Comparison of ENCODE assay signal across 8 cellular contexts in the genomic region with DNA sequence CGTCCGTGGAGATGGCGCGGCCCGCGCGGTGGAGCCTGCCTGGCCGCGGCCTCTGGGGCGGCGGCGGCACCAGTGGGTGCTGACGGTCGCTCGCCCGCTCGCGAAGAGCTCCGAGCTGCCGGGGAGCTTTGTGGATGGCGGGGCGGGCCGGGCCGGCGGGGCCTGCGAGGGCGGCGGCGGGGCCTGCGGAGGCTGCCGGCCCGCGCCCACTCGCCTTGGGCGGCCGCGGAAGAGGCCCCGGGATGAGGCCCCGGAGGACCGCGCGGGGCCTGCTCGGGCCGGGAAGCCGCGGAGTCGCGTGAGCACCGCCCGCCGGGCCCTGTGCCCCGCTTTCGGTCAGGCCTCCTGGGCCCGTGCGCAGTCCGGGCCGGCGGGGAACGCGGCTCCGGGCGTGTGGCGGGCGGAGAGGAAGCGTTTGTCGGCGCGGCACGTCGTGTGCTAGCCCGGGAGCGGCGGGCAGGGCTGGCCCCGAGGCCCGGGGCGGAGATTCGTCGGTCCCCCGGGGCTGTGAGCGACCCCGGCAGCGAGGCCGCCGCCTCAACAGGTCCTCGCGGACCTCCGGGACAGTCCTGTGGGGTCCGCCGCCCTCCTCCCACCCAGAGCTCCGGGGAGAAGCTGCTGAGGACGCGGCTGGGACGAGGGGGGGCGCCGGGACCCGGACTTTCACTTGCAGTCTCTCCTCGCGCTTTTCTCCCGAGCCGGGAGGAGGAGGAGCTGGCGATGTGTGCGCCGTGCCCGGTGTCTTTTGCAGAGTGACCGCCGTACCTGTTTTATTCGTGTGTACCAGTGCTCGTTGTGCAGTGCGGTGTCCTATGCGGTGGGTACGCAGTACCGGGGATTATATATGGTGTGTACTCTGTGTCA. TPM values are rescaled to one million over a fixed set of nuclear protein-coding genes. Genes with fewer than 3 reads are reported as not detected.
DNase-seq lines count a peak whose midpoint lies in the region; ATAC-seq, FAIRE-seq and TF ChIP-seq lines count a peak whose summit lies in the region.

No MANE protein-coding gene starts in this region.

- H3K9me3 Mint-ChIP-seq in activated CD8-positive, alpha-beta memory T cell treated with anti-CD3 and anti-CD28 coated beads, Interleukin-2, amount 10 ng/mL, durations not matched to agents 7 days and 5 days (ENCODE audit: low read depth): no peaks in the 10 kb centered on the region

- peaks cover 8 to 46% of the 10 kb centered on the region in 2 experiments for H3K79me2 ChIP-seq in H1 (ENCODE audit: control insufficient read depth in 1 of 2, insufficient read depth in 2 of 2, low read length in 2 of 2)

- peaks cover 31% of the 10 kb centered on the region for H3K4me1 Mint-ChIP-seq in activated CD8-positive, alpha-beta memory T cell treated with anti-CD3 and anti-CD28 coated beads, Interleukin-2, amount 10 ng/mL, durations not matched to agents 7 days and 5 days

- H3K4ac ChIP-seq in H1 (replicated peaks; ENCODE audit: insufficient read length, low read depth, low read length): no peak overlapping the region

- H2BK120ac ChIP-seq in H1 (replicated peaks; ENCODE audit: low read depth, low read length): no peak overlapping the region

- peak; percentile 16 for DNase-seq in NCI-H2107 (lab: John Stamatoyannopoulos, UW)
- DNase-seq in NCI-H2107 treated with DMSO at 0.1 percent for 48 hours (lab: John Stamatoyannopoulos, UW; ENCODE audit: unreplicated experiment): no peak
- peak; percentile 30 for DNase-seq in NCI-H510A treated with DMSO at 0.1 percent for 48 hours (lab: John Stamatoyannopoulos, UW)
- peak; percentile 75 for DNase-seq in activated CD8-positive, alpha-beta memory T cell treated with anti-CD3 and anti-CD28 coated beads, Interleukin-2, amount 10 ng/mL, durations not matched to agents 7 days and 5 days
- peak in 1 of 2 experiments; percentile 73 for DNase-seq in H1 (ENCODE audit: low read depth in 1 of 2, low spot score in 2 of 2)
- peak; percentile 91 for DNase-seq in mesenteric fat pad (ENCODE audit: low spot score)
- DNase-seq in stimulated activated CD8-positive, alpha-beta memory T cell treated with anti-CD3 and anti-CD28 coated beads, Interleukin-15, amount 100 ng/mL, for 48 hours (ENCODE audit: low read depth in 2 of 2): peak; percentile 38 to 49

- H2AFZ ChIP-seq in H1 (ENCODE audit: low read length): no peak overlapping the region

- H2BK15ac ChIP-seq in H1 (ENCODE audit: low read length): 0 out of 2 replicates have a peak overlapping the region, but pooled peaks have one; percentile 47

- H3K56ac ChIP-seq in H1 (replicated peaks; ENCODE audit: insufficient read length, low read depth, low read length): no peak overlapping the region

- H3K27ac Mint-ChIP-seq in activated CD8-positive, alpha-beta memory T cell treated with anti-CD3 and anti-CD28 coated beads, Interleukin-2, amount 10 ng/mL, durations not matched to agents 7 days and 5 days: peak overlapping the region; percentile 86

- no peaks in the 10 kb centered on the region for H3K79me1 ChIP-seq in H1 (ENCODE audit: low read depth, low read length)

- 0 out of 2 replicates have a peak overlapping the region, but pooled peaks have one; percentile 12 for H3K18ac ChIP-seq in H1 (ENCODE audit: extremely low read depth, low read length)

- H3K4me3 ChIP-seq in H1 (ENCODE audit: extremely low read depth in 1 of 4, insufficient read depth in 2 of 4, low read depth in 3 of 4, low read length in 4 of 4): peak overlapping the region; percentile 53 to 72 (median 69)

- WGBS in H1 (ENCODE audit: extremely low coverage in 1 of 2, insufficient coverage in 1 of 2, insufficient read length in 1 of 2, insufficient replicate concordance in 2 of 2, low coverage in 1 of 2, low lambda C conversion rate in 2 of 2, missing lambda C conversion rate in 1 of 2), 2 experiments: 3% methylated on average over 43 of the region's 112 CpGs; no CpG with 5 or more reads in 1 of the 2 experiments

- H3K36me3 ChIP-seq in H1 (ENCODE audit: control insufficient read depth in 2 of 4, insufficient read depth in 4 of 4, low read length in 3 of 4): no peaks in the 10 kb centered on the region

- H4K91ac ChIP-seq in H1 (replicated peaks; ENCODE audit: insufficient read length, low read length): no peak overlapping the region

- H3K4me3 Mint-ChIP-seq in activated CD8-positive, alpha-beta memory T cell treated with anti-CD3 and anti-CD28 coated beads, Interleukin-2, amount 10 ng/mL, durations not matched to agents 7 days and 5 days: peak overlapping the region; percentile 90

- peak; percentile 35 for ATAC-seq in HG02840 (IDR thresholded peaks at IDR 0.05; ENCODE audit: low FRiP score, unreplicated experiment)
- peak; percentile 54 for ATAC-seq in activated CD8-positive, alpha-beta memory T cell treated with anti-CD3 and anti-CD28 coated beads, Interleukin-2, amount 10 ng/mL, durations not matched to agents 7 days and 5 days

- no peak overlapping the region for H3K14ac ChIP-seq in H1 (ENCODE audit: insufficient read length)

- no peak overlapping the region for H2AK5ac ChIP-seq in H1 (ENCODE audit: low read depth, low read length)

- no peak for FAIRE-seq in H1 (lab: Jason Lieb, UNC)

- peaks cover 12% of the 10 kb centered on the region for H3K23me2 ChIP-seq in H1 (ENCODE audit: low read depth, low read length)

- peak overlapping the region; percentile 21; the same call in 1 of the 2 replicates for H2BK12ac ChIP-seq in H1 (ENCODE audit: low read depth, low read length)

- no peaks in the 10 kb centered on the region for H3K36me3 Mint-ChIP-seq in activated CD8-positive, alpha-beta memory T cell treated with anti-CD3 and anti-CD28 coated beads, Interleukin-2, amount 10 ng/mL, durations not matched to agents 7 days and 5 days

- H4K5ac ChIP-seq in H1 (ENCODE audit: insufficient read length, low read depth, low read length): no peak overlapping the region

- no peak overlapping the region for H3K23ac ChIP-seq in H1 (ENCODE audit: insufficient read length)

- peak overlapping the region; percentile 84 to 85 for H3K4me2 ChIP-seq in H1 (ENCODE audit: insufficient read depth in 1 of 2, low read depth in 2 of 2, low read length in 2 of 2)

- H3K27me3 ChIP-seq in H1 (replicated peaks in 1 of 4; ENCODE audit: control insufficient read depth in 3 of 4, extremely low read depth in 1 of 4, insufficient read depth in 3 of 4, low read length in 3 of 4): peaks cover 0 to 15% (median 7%) of the 10 kb centered on the region in 4 experiments; a peak in 5 of 7 replicates

- H2BK5ac ChIP-seq in H1 (ENCODE audit: low read depth, low read length): no peak overlapping the region

- peaks cover 0 to 4% (median 3%) of the 10 kb centered on the region in 4 experiments; a peak in 4 of 7 replicates for H3K4me1 ChIP-seq in H1 (replicated peaks in 1 of 4; ENCODE audit: control insufficient read depth in 3 of 4, insufficient read depth in 4 of 4, low read length in 3 of 4)

- peak overlapping the region; percentile 40 to 95 (median 78) for H3K9ac ChIP-seq in H1 (replicated peaks in 1 of 4; ENCODE audit: extremely low read depth in 1 of 4, low read depth in 3 of 4, low read length in 3 of 4)

- POLR2A ChIA-PET in H1 (lab: Charles Lee; ENCODE audit: partially characterized antibody): interaction anchor here (0.6 to 1.8 kb wide), 10 partner anchors 9 to 286 kb away, joined by 3 to 6 read pairs (median 4); no protein-coding TSS in a partner anchor

- H4K8ac ChIP-seq in H1 (ENCODE audit: extremely low read depth, insufficient read depth, low read length): peak overlapping the region; percentile 95

- H3K27me3 Mint-ChIP-seq in activated CD8-positive, alpha-beta memory T cell treated with anti-CD3 and anti-CD28 coated beads, Interleukin-2, amount 10 ng/mL, durations not matched to agents 7 days and 5 days: no peaks in the 10 kb centered on the region

- no peak overlapping the region for H2BK20ac ChIP-seq in H1 (ENCODE audit: low read length)

- peak overlapping the region; percentile 35; the same call in 1 of the 2 replicates for H3K27ac ChIP-seq in H1 (ENCODE audit: low read depth, low read length)

- H3K9me3 ChIP-seq in H1 (ENCODE audit: insufficient read depth in 2 of 2, low read depth in 1 of 2, low read length in 1 of 2): no peaks in the 10 kb centered on the region

- peaks cover 9 to 13% of the 10 kb centered on the region in 2 experiments for H4K20me1 ChIP-seq in H1 (replicated peaks in 1 of 2; ENCODE audit: control insufficient read depth in 1 of 2, insufficient read depth in 2 of 2, low read length in 2 of 2)

- TF ChIP-seq EP300 in H1 (IDR thresholded peaks at IDR 0.05; ENCODE audit: borderline replicate concordance in 1 of 2, low read depth in 2 of 2, low read length in 2 of 2): no peak

- no peak for TF ChIP-seq CTCF in H1 (IDR thresholded peaks at IDR 0.05; ENCODE audit: control extremely low read depth in 1 of 3, insufficient read depth in 1 of 3, low read depth in 1 of 3, low read length in 3 of 3)

- TF ChIP-seq POLR2A in H1 (IDR thresholded peaks at IDR 0.05; ENCODE audit: control extremely low read depth in 1 of 2, low read depth in 2 of 2, low read length in 2 of 2): peak; percentile 33 to 51; a peak in 2 of 3 replicates

- no peak for TF ChIP-seq RAD21 in H1 (IDR thresholded peaks at IDR 0.05 in 1 of 2, conservative IDR thresholded peaks at IDR 0.05 in 1 of 2; ENCODE audit: low read depth in 2 of 2, low read length in 2 of 2)

- CTCF ChIA-PET in activated CD8-positive, alpha-beta memory T cell treated with anti-CD3 and anti-CD28 coated beads, Interleukin-2, amount 10 ng/mL, durations not matched to agents 7 days and 5 days (lab: Charles Lee): interaction anchor here (0.6 to 0.8 kb wide), 2 partner anchors 62 to 352 kb away, joined by 3 to 4 read pairs; no protein-coding TSS in a partner anchor
- CTCF ChIA-PET in H1 (lab: Charles Lee; ENCODE audit: partially characterized antibody): interaction anchor here (1.0 to 2.2 kb wide), 3 partner anchors 25 to 44 kb away, joined by 3 to 11 read pairs (median 4); no protein-coding TSS in a partner anchor

TF ChIP-seq in H1, 55 proteins besides CTCF, POLR2A, EP300 and RAD21 (continues in another document):
- TF ChIP-seq KDM4A (IDR thresholded peaks at IDR 0.05; ENCODE audit: low read depth, low read length, severe bottlenecking): peak; percentile 60
- peak; percentile 79 for TF ChIP-seq PHF8 (conservative IDR thresholded peaks at IDR 0.05; ENCODE audit: low read depth, low read length)
- TF ChIP-seq CHD1 (IDR thresholded peaks at IDR 0.05; ENCODE audit: low read depth, low read length): peak; percentile 74; the same call in 1 of the 2 replicates

RNA-seq across cellular contexts. Expression of a gene that starts 0.6 kb away (rescaled TPM):
- 10 to 100 TPM; 31.8 to 37.6 TPM for total RNA-seq in activated CD8-positive, alpha-beta memory T cell treated with anti-CD3 and anti-CD28 coated beads, Interleukin-2, amount 10 ng/mL, durations not matched to agents 7 days and 5 days
- total RNA-seq in H1 (2021; fragmentation: NEBNext Ultra II Directional; extraction: Animal tissue kit (Norgen Biotek cat#: 25700)): 24.3 and 26.6 TPM in 2 replicates
- polyA plus RNA-seq in H1 (2011; rRNA removed): 4.4 and 7.5 TPM in 2 replicates
- 9.0 TPM for polyA plus RNA-seq in H1 (2011; cell fraction: cytosol; rRNA removed)
- polyA plus RNA-seq in H1 (2011; cell fraction: nucleus; rRNA removed): 11.6 TPM
- 15.7 to 24.8 TPM (median 18.2 TPM) in 4 replicates for polyA plus RNA-seq in H1 (2012, experiment 1 of 2)
- polyA plus RNA-seq in H1 (2012, experiment 2 of 2): 1.3 TPM
- 14.6 TPM for polyA plus RNA-seq in H1 (2013, experiment 1 of 2)
- polyA plus RNA-seq in H1 (2013, experiment 2 of 2): 12.8 TPM
- polyA minus RNA-seq in H1 (2011; rRNA and poly(A)+ RNA removed): 12.1 and 18.5 TPM in 2 replicates
- 8.1 TPM for polyA minus RNA-seq in H1 (2011; cell fraction: cytosol; rRNA and poly(A)+ RNA removed)
- polyA minus RNA-seq in H1 (2011; cell fraction: nucleus; rRNA and poly(A)+ RNA removed): 32.0 TPM
- total RNA-seq in mesenteric fat pad: 68.0 TPM
